In genomic region chr6:133817460-133818047, GRCh38 we compare ENCODE assay signal across 8 cellular contexts.
DNase-seq lines count a peak whose midpoint lies in the region; ATAC-seq and TF ChIP-seq lines count a peak whose summit lies in the region.

No MANE protein-coding gene starts in this region.

- no peak overlapping the region for H3K4me2 ChIP-seq in fibroblast of lung (ENCODE audit: extremely low read depth, insufficient read depth, low read length)

- ATAC-seq in HG03025 (IDR thresholded peaks at IDR 0.05; ENCODE audit: low FRiP score, unreplicated experiment) (peak; percentile 66), omental fat pad (ENCODE audit: low FRiP score) (no peak)

- no peaks in the 10 kb centered on the region for H3K4me1 ChIP-seq in fibroblast of lung (ENCODE audit: control insufficient read depth, extremely low read depth, insufficient read depth, low read length)

- no peak overlapping the region for H3K9ac ChIP-seq in fibroblast of lung (ENCODE audit: insufficient read depth, low read length)

- no peaks in the 10 kb centered on the region for H4K20me1 ChIP-seq in fibroblast of lung (ENCODE audit: control insufficient read depth, extremely low read depth, insufficient read depth, low read length)

- no peak overlapping the region for H3K27ac ChIP-seq in fibroblast of lung (ENCODE audit: insufficient read depth, low read length)

- no peaks in the 10 kb centered on the region for H3K27me3 ChIP-seq in fibroblast of lung (ENCODE audit: control insufficient read depth, insufficient read depth, low read length)

- no peaks in the 10 kb centered on the region for H3K36me3 ChIP-seq in fibroblast of lung (ENCODE audit: control insufficient read depth, insufficient read depth, low read length)

- H3K9me3 ChIP-seq in fibroblast of lung (ENCODE audit: control insufficient read depth, insufficient read depth, low read depth, low read length): no peaks in the 10 kb centered on the region

- in situ Hi-C loops in GM13977 (cut with MboI; ENCODE audit: low pct_unique_long_range_greater_than_20kb, low sequenced_read_pairs, unreplicated experiment): no loop called here

- TF ChIP-seq CTCF in GM13977 (IDR thresholded peaks at IDR 0.05; ENCODE audit: extremely low read depth, insufficient read depth, missing control alignments): peak; percentile 77
- TF ChIP-seq CTCF in fibroblast of lung (conservative IDR thresholded peaks at IDR 0.05 in 1 of 2, IDR thresholded peaks at IDR 0.05 in 1 of 2; ENCODE audit: low read depth in 1 of 2, low read length in 2 of 2): peak; percentile 45 to 52
- no peak for TF ChIP-seq CTCF in omental fat pad (IDR thresholded peaks at IDR 0.05)

- DNase-seq in GM13977 (ENCODE audit: low spot score): peak; percentile 11
- peak; percentile 74 for DNase-seq in activated CD4-positive, alpha-beta T cell treated with anti-CD3 and anti-CD28 coated beads for 48 hours
- DNase-seq in fibroblast of lung (ENCODE audit: low read depth in 2 of 2): no peak
- peak; percentile 18 for DNase-seq in stimulated activated CD8-positive, alpha-beta memory T cell treated with anti-CD3 and anti-CD28 coated beads, Interleukin-15, amount 100 ng/mL, for 1 hour (ENCODE audit: low read depth)
- no peak for DNase-seq in omental fat pad (ENCODE audit: low spot score)
- DNase-seq in DMS153 treated with DMSO at 0.1 percent for 48 hours (lab: John Stamatoyannopoulos, UW; ENCODE audit: unreplicated experiment): no peak
- no peak for DNase-seq in inferior parietal cortex (ENCODE audit: extremely low spot score)

- no peak overlapping the region for H2AFZ ChIP-seq in fibroblast of lung (ENCODE audit: low read length)

- no peak overlapping the region for H3K4me3 ChIP-seq in fibroblast of lung (replicated peaks in 1 of 4; ENCODE audit: control extremely low read depth in 1 of 4, insufficient read depth in 1 of 4, low read depth in 3 of 4, low read length in 4 of 4)

- H3K79me2 ChIP-seq in fibroblast of lung (ENCODE audit: control insufficient read depth, insufficient read depth, low read length): no peaks in the 10 kb centered on the region

Comparison
In these comparisons a context has a peak if more than half of its experiments do, and no peak if none do; other contexts are left out.
1. DNase-seq: peak in GM13977 (single experiment), activated CD4-positive, alpha-beta T cell treated with anti-CD3 and anti-CD28 coated beads for 48 hours (single experiment) and stimulated activated CD8-positive, alpha-beta memory T cell treated with anti-CD3 and anti-CD28 coated beads, Interleukin-15, amount 100 ng/mL, for 1 hour (single experiment); none in fibroblast of lung (0 of 2), omental fat pad (single experiment), DMS153 treated with DMSO at 0.1 percent for 48 hours (single experiment) and inferior parietal cortex (single experiment).
2. CTCF ChIP-seq: peak in GM13977 (single experiment) and fibroblast of lung (2 of 2); none in omental fat pad (0 of 3).